In the genomic region with DNA sequence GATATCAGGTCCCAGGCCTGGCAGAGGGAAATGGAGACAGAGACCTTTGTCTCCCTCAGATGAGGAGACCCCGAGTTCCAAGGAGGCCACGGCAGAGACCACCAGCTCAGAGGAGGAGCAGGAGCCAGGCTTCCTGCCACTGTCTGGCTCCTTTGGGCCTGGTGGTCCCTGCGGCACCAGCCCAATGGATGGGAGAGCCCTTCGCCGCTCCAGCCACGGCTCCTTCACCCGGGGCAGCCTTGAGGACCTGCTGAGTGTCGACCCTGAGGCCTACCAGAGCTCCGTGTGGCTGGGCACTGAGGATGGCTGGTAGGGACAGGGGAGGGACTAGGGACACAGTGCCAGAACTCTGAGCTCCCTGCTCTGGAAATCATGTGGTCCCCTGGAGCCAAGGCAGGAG, we compare ENCODE assay signal across 21 cellular contexts. TPM values are rescaled to one million over a fixed set of nuclear protein-coding genes. Genes with fewer than 3 reads are reported as not detected.
DNase-seq lines count a peak whose midpoint lies in the region; ATAC-seq and TF ChIP-seq lines count a peak whose summit lies in the region.
"Had no signal": no experiment of that assay in that cellular context is flagged by ENCODE, and none has a peak within 500 bp of the region (broad histone marks: within the 10 kb centered on the region; RNA-seq: fewer than 3 reads in every experiment).

No MANE protein-coding gene starts in this region.

- peaks cover 33% of the 10 kb centered on the region for H3K4me1 ChIP-seq in CD4-positive, alpha-beta memory T cell (ENCODE audit: insufficient read depth, low read length)
- H3K4me1 ChIP-seq in SJCRH30 = no peaks in the 10 kb centered on the region
- H3K4me1 ChIP-seq: A549 had no signal

- H3K27me3 Mint-ChIP-seq in CD4-positive, alpha-beta memory T cell = no peaks in the 10 kb centered on the region
- H3K27me3 Mint-ChIP-seq in T-cell = no peaks in the 10 kb centered on the region
- no peaks in the 10 kb centered on the region for H3K27me3 Mint-ChIP-seq in naive B cell
- H3K27me3 Mint-ChIP-seq in mesothelial cell of epicardium (ENCODE audit: low read depth) = no peaks in the 10 kb centered on the region

- peaks cover 0 to 3% (median 0%) of the 10 kb centered on the region in 8 donors for H3K9me3 Mint-ChIP-seq in CD4-positive, alpha-beta memory T cell
- H3K9me3 Mint-ChIP-seq in T-cell (no peaks in the 10 kb centered on the region), naive B cell (no peaks in the 10 kb centered on the region), mesothelial cell of epicardium (no peaks in the 10 kb centered on the region)
- H3K9me3 Mint-ChIP-seq: GM23338, H9 had no signal

- CTCF ChIA-PET in CD4-positive, alpha-beta memory T cell (lab: Charles Lee; ENCODE audit: partially characterized antibody) = interaction anchor here (0.9 to 10.5 kb wide), 2 partner anchors 11 to 22 kb away, joined by 3 to 125 read pairs; no protein-coding TSS in a partner anchor
- CTCF ChIA-PET in T-cell (lab: Charles Lee) = interaction anchor here (0.9 to 2.4 kb wide), 2 partner anchors 12 kb away, joined by 3 to 10 read pairs; no protein-coding TSS in a partner anchor

- POLR2A ChIA-PET in CD4-positive, alpha-beta memory T cell (lab: Charles Lee; ENCODE audit: partially characterized antibody) = interaction anchor here (1.0 to 2.3 kb wide), 2 partner anchors 13 to 22 kb away, joined by 4 to 6 read pairs; a partner anchor contains a TSS
- POLR2A ChIA-PET in T-cell (lab: Charles Lee) = no interaction called here

- no peak for DNase-seq in CD4-positive, alpha-beta memory T cell
- DNase-seq in T-cell (no peak), naive B cell (no peak), head of caudate nucleus (no peak), mesothelial cell of epicardium (ENCODE audit: low spot score in 2 of 2, unreplicated experiment in 2 of 2) (no peak), SJCRH30 (no peak)
- DNase-seq: AML-193, H9, NCI-H1048, NCI-H1417, NCI-H1694, NCI-H2029 treated with DMSO at 0.1 percent for 48 hours, NCI-H2227 treated with DMSO at 0.1 percent for 48 hours, NCI-H526 treated with DMSO at 0.1 percent for 48 hours, Right ventricle myocardium superior, RPMI8226 had no signal

- no peaks in the 10 kb centered on the region for H3K27me3 ChIP-seq in CD4-positive, alpha-beta memory T cell (ENCODE audit: insufficient read depth, low read length)
- H3K27me3 ChIP-seq in SJCRH30 = no peaks in the 10 kb centered on the region

- no peaks in the 10 kb centered on the region for H3K36me3 ChIP-seq in CD4-positive, alpha-beta memory T cell (ENCODE audit: insufficient read depth, low read length)
- 0 out of 2 replicates have a peak, but pooled peaks cover 5% of the 10 kb centered on the region for H3K36me3 ChIP-seq in SJCRH30

- ATAC-seq in T-cell (replicated peaks in 1 of 4) = no peak
- ATAC-seq in naive B cell (ENCODE audit: low read depth in 2 of 2) = no peak
- ATAC-seq in HG03571 (IDR thresholded peaks at IDR 0.05; ENCODE audit: unreplicated experiment) = no peak
- ATAC-seq: A549 had no signal

- peaks cover 12 to 40% (median 23%) of the 10 kb centered on the region in 4 donors for H3K4me1 Mint-ChIP-seq in CD4-positive, alpha-beta memory T cell
- H3K4me1 Mint-ChIP-seq in T-cell (peaks cover 23 to 35% (median 31%) of the 10 kb centered on the region in 3 donors), naive B cell (peaks cover 33 to 52% (median 41%) of the 10 kb centered on the region in 3 donors), mesothelial cell of epicardium (no peaks in the 10 kb centered on the region)

- H3K4me3 Mint-ChIP-seq in CD4-positive, alpha-beta memory T cell = no peak overlapping the region
- H3K4me3 Mint-ChIP-seq in T-cell = no peak overlapping the region
- no peak overlapping the region for H3K4me3 Mint-ChIP-seq in naive B cell
- no peak overlapping the region for H3K4me3 Mint-ChIP-seq in mesothelial cell of epicardium

- H3K9me3 ChIP-seq in CD4-positive, alpha-beta memory T cell (ENCODE audit: control insufficient read depth in 1 of 2, low read length in 2 of 2) = no peaks in the 10 kb centered on the region
- no peaks in the 10 kb centered on the region for H3K9me3 ChIP-seq in SJCRH30 (replicated peaks)
- H3K9me3 ChIP-seq: A549 had no signal

- no peaks in the 10 kb centered on the region for H3K36me3 Mint-ChIP-seq in CD4-positive, alpha-beta memory T cell
- no peaks in the 10 kb centered on the region for H3K36me3 Mint-ChIP-seq in T-cell
- no peaks in the 10 kb centered on the region for H3K36me3 Mint-ChIP-seq in naive B cell
- H3K36me3 Mint-ChIP-seq in mesothelial cell of epicardium = peaks cover 28% of the 10 kb centered on the region

- intact Hi-C loops in CD4-positive, alpha-beta memory T cell (cut with micrococcal nuclease) = no loop called here
- intact Hi-C loops in head of caudate nucleus (cut with DNase I) = no loop called here

- no peak overlapping the region for H3K4me3 ChIP-seq in CD4-positive, alpha-beta memory T cell (ENCODE audit: low read length in 2 of 2)
- no peak overlapping the region for H3K4me3 ChIP-seq in SJCRH30
- H3K4me3 ChIP-seq: A549 had no signal

- peak overlapping the region in 4 of 7 donors; percentile 48 to 78 (median 68) for H3K27ac Mint-ChIP-seq in CD4-positive, alpha-beta memory T cell
- H3K27ac Mint-ChIP-seq in T-cell (peak overlapping the region; percentile 27 to 96), naive B cell (peak overlapping the region in 4 of 6 donors; percentile 29 to 93 (median 64)), mesothelial cell of epicardium (no peak overlapping the region)
- H3K27ac Mint-ChIP-seq: GM23338, H9 had no signal

- TF ChIP-seq CTCF in mesothelial cell of epicardium (IDR thresholded peaks at IDR 0.05; ENCODE audit: unreplicated experiment) = no peak

- no peak overlapping the region for H3K27ac ChIP-seq in CD4-positive, alpha-beta memory T cell (ENCODE audit: low read depth, low read length)
- no peak overlapping the region for H3K27ac ChIP-seq in SJCRH30
- H3K27ac ChIP-seq: A549, C4-2B, HL-60 had no signal

RNA-seq across cellular contexts. Expression of a gene that starts 13.1 kb away (rescaled TPM):
- 10 to 100 TPM; 12.1 to 12.9 TPM for total RNA-seq in CD4-positive, alpha-beta memory T cell
- polyA plus RNA-seq in CD4-positive, alpha-beta memory T cell = 1 to 10 TPM; 2.2 to 5.2 TPM
- total RNA-seq in T-cell (100 to 1,000 TPM in 1 of 5 donors, 10 to 100 TPM in 4; 15.6 to 113 (median 19.9) TPM), mesothelial cell of epicardium (5.1 to 5.4 TPM (median 5.3 TPM) in 3 replicates)
- polyA plus RNA-seq in naive B cell (ENCODE audit: low read depth in 6 of 6) = 10 to 100 TPM; 16.3 to 35.1 (median 21.2) TPM
- 8.7 and 10.1 TPM in 2 replicates for total RNA-seq in SJCRH30 (2014; rRNA removed; shearing (Covaris generic))

RNA-seq across cellular contexts. Expression of a gene that starts 55.1 kb away (rescaled TPM):
- total RNA-seq in CD4-positive, alpha-beta memory T cell = under 1 TPM in 1 of 2 experiments, not detected in 1; 0.23 TPM
- polyA plus RNA-seq in CD4-positive, alpha-beta memory T cell = not detected
- total RNA-seq in T-cell (1 to 10 TPM in 1 of 5 donors, under 1 TPM in 4; 0.23 to 1.0 (median 0.49) TPM), mesothelial cell of epicardium (136 to 150 TPM (median 140 TPM) in 3 replicates)
- not detected for polyA plus RNA-seq in naive B cell (ENCODE audit: low read depth in 6 of 6)
- total RNA-seq in SJCRH30 (2014; rRNA removed; shearing (Covaris generic)) = 7.8 and 12.0 TPM in 2 replicates

Comparison
In these comparisons a context has a peak if more than half of its experiments do, and no peak if none do; other contexts are left out.
1. RNA of a gene that starts 55.1 kb away (total RNA-seq): 136 to 150 TPM in mesothelial cell of epicardium; 7.8 to 12.0 TPM in SJCRH30, 0.23 to 1.0 TPM in T-cell and 0.23 TPM in CD4-positive, alpha-beta memory T cell; every median in the first group is over 10 times any median in the second.